ENCODE assay signal across 8 cellular contexts in genomic region chr14:22852940-22853767, GRCh38. TPM values are rescaled to one million over a fixed set of nuclear protein-coding genes. Genes with fewer than 3 reads are reported as not detected.
DNase-seq lines count a peak whose midpoint lies in the region; ATAC-seq and TF ChIP-seq lines count a peak whose summit lies in the region.

No MANE protein-coding gene starts in this region.

- H2BK120ac ChIP-seq in trophoblast cell (ENCODE audit: insufficient read depth, low read length, poor library complexity), result peak overlapping the region; percentile 84

- H3K79me2 ChIP-seq in GM23338 (replicated peaks; ENCODE audit: insufficient read depth) (no peaks in the 10 kb centered on the region), trophoblast cell (ENCODE audit: control insufficient read depth, insufficient read depth, low read length, poor library complexity) (peaks cover 2% of the 10 kb centered on the region)

- H2BK12ac ChIP-seq in trophoblast cell (ENCODE audit: low read length), result peak overlapping the region; percentile 87

- H3K4me1 ChIP-seq in GM23338 (ENCODE audit: insufficient read depth) (peaks cover 17% of the 10 kb centered on the region), cardiac muscle cell (ENCODE audit: low read depth) (no peaks in the 10 kb centered on the region), trophoblast cell (ENCODE audit: control insufficient read depth in 1 of 2, insufficient read depth in 2 of 2, low read length in 2 of 2) (peaks cover 16 to 26% of the 10 kb centered on the region in 2 experiments), thyroid gland (peaks cover 5 to 41% of the 10 kb centered on the region in 2 donors)

- no peaks in the 10 kb centered on the region for H4K20me1 ChIP-seq in GM23338 (replicated peaks; ENCODE audit: insufficient read depth)

- TF ChIP-seq CTCF in GM23338 (conservative IDR thresholded peaks at IDR 0.05; ENCODE audit: low read depth in 2 of 2) (peak; percentile 96 to 98), cardiac muscle cell (IDR thresholded peaks at IDR 0.05; ENCODE audit: low read depth, low read length) (peak; percentile 81), thyroid gland (IDR thresholded peaks at IDR 0.05) (peak; percentile 73 to 97 (median 90))

- H3K4ac ChIP-seq in trophoblast cell (ENCODE audit: low read depth, low read length), result peak overlapping the region; percentile 13

- H3K4me2 ChIP-seq in GM23338 (peak overlapping the region; percentile 84), trophoblast cell (ENCODE audit: low read length) (peak overlapping the region; percentile 83)

- no peaks in the 10 kb centered on the region for H3K9me2 ChIP-seq in GM23338 (ENCODE audit: insufficient read depth)

- H3K14ac ChIP-seq in trophoblast cell (ENCODE audit: low read length), result peak overlapping the region; percentile 82

- no peaks in the 10 kb centered on the region for H3K36me3 ChIP-seq in GM23338 (ENCODE audit: insufficient read depth)
- H3K36me3 ChIP-seq in cardiac muscle cell, result no peaks in the 10 kb centered on the region
- peaks cover 0 to 3% of the 10 kb centered on the region in 2 experiments for H3K36me3 ChIP-seq in trophoblast cell (ENCODE audit: control insufficient read depth in 1 of 2, insufficient read depth in 2 of 2, low read length in 2 of 2)
- no peaks in the 10 kb centered on the region for H3K36me3 ChIP-seq in thyroid gland

- peak overlapping the region; percentile 78 for H3K9ac ChIP-seq in trophoblast cell (ENCODE audit: low read length)

- H3K36me3 Mint-ChIP-seq in GM23338 (ENCODE audit: low read depth), result no peaks in the 10 kb centered on the region; the same call in 2 of the 3 replicates
- H3K36me3 Mint-ChIP-seq in activated naive CD8-positive, alpha-beta T cell treated with anti-CD3 and anti-CD28 coated beads, Interleukin-2, amount 10 ng/mL, durations not matched to agents 7 days and 5 days, result peaks cover 2% of the 10 kb centered on the region

- peak; percentile 57 for DNase-seq in DMS53 treated with DMSO at 0.1 percent for 48 hours (lab: John Stamatoyannopoulos, UW; ENCODE audit: unreplicated experiment)
- peak; percentile 93 for DNase-seq in GM23338 (ENCODE audit: low spot score)
- DNase-seq in NAMALWA (ENCODE audit: low spot score), result peak; percentile 90
- DNase-seq in SW 1271 (lab: John Stamatoyannopoulos, UW), result peak; percentile 58 to 68
- DNase-seq in activated naive CD8-positive, alpha-beta T cell treated with anti-CD3 and anti-CD28 coated beads, Interleukin-2, amount 10 ng/mL, durations not matched to agents 7 days and 5 days, result peak; percentile 95
- peak; percentile 84 to 92 for DNase-seq in cardiac muscle cell (ENCODE audit: low read depth in 1 of 2, low spot score in 1 of 2)
- DNase-seq in trophoblast cell, result peak; percentile 82 to 91
- DNase-seq in thyroid gland, result peak; percentile 89

- peak overlapping the region; percentile 63 for H3K18ac ChIP-seq in trophoblast cell (ENCODE audit: low read length)

- H2AFZ ChIP-seq in GM23338 (peak overlapping the region; percentile 89), trophoblast cell (ENCODE audit: insufficient read depth, low read length, poor library complexity) (peak overlapping the region; percentile 91)

- POLR2A ChIA-PET in activated naive CD8-positive, alpha-beta T cell treated with anti-CD3 and anti-CD28 coated beads, Interleukin-2, amount 10 ng/mL, durations not matched to agents 7 days and 5 days (lab: Charles Lee), result interaction anchor here (0.6 to 3.2 kb wide), 5 partner anchors 23 to 296 kb away, joined by 3 to 27 read pairs (median 4); partner anchors contain the start of gene DAD1

- TF ChIP-seq POLR2A in thyroid gland (IDR thresholded peaks at IDR 0.05), result peak in 1 of 2 donors; percentile 42

- peak overlapping the region; percentile 87 for H4K8ac ChIP-seq in trophoblast cell (ENCODE audit: low read depth, low read length)

- peak overlapping the region; percentile 84 for H3K27ac Mint-ChIP-seq in GM23338
- peak overlapping the region; percentile 80 for H3K27ac Mint-ChIP-seq in activated naive CD8-positive, alpha-beta T cell treated with anti-CD3 and anti-CD28 coated beads, Interleukin-2, amount 10 ng/mL, durations not matched to agents 7 days and 5 days

- H2AK5ac ChIP-seq in trophoblast cell (ENCODE audit: low read length), result peak overlapping the region; percentile 45

- H3K23ac ChIP-seq in trophoblast cell (ENCODE audit: low read length), result no peak overlapping the region

- H3K9me3 ChIP-seq in cardiac muscle cell (ENCODE audit: low read depth) (no peaks in the 10 kb centered on the region), trophoblast cell (ENCODE audit: insufficient read depth, low read depth, low read length) (no peaks in the 10 kb centered on the region), thyroid gland (no peaks in the 10 kb centered on the region)

- H3K4me3 ChIP-seq in GM23338, result peak overlapping the region; percentile 59
- peak overlapping the region; percentile 37 for H3K4me3 ChIP-seq in cardiac muscle cell
- H3K4me3 ChIP-seq in trophoblast cell (ENCODE audit: low read depth, low read length), result peak overlapping the region; percentile 33
- H3K4me3 ChIP-seq in thyroid gland (replicated peaks in 1 of 3), result peak overlapping the region in 1 of 3 donors; percentile 23

- ATAC-seq in GM23338, result peak; percentile 81
- ATAC-seq in activated naive CD8-positive, alpha-beta T cell treated with anti-CD3 and anti-CD28 coated beads, Interleukin-2, amount 10 ng/mL, durations not matched to agents 7 days and 5 days (ENCODE audit: low read depth), result peak; percentile 82

- peaks cover 4% of the 10 kb centered on the region for H3K27me3 Mint-ChIP-seq in GM23338 (ENCODE audit: insufficient read depth, low read depth, poor library complexity)
- H3K27me3 Mint-ChIP-seq in activated naive CD8-positive, alpha-beta T cell treated with anti-CD3 and anti-CD28 coated beads, Interleukin-2, amount 10 ng/mL, durations not matched to agents 7 days and 5 days, result peaks cover 35% of the 10 kb centered on the region

- H4K91ac ChIP-seq in trophoblast cell (ENCODE audit: low read depth, low read length), result peak overlapping the region; percentile 94

- no CpG with 5 or more reads among the region's 20 CpGs for WGBS in trophoblast cell (ENCODE audit: extremely low coverage, insufficient coverage, insufficient read length)
- 1 to 3% methylated on average over 12 to 19 of the region's 20 CpGs for WGBS in thyroid gland, 2 donors

- H3K9me3 Mint-ChIP-seq in GM23338, result no peaks in the 10 kb centered on the region; the same call in 2 of the 3 replicates
- no peaks in the 10 kb centered on the region for H3K9me3 Mint-ChIP-seq in activated naive CD8-positive, alpha-beta T cell treated with anti-CD3 and anti-CD28 coated beads, Interleukin-2, amount 10 ng/mL, durations not matched to agents 7 days and 5 days

- intact Hi-C loops in thyroid gland (cut with DNase I), result loop anchor here (2.0 to 5.0 kb wide), 2 partner anchors 30 to 296 kb away; no protein-coding TSS in a partner anchor

- H3K27ac ChIP-seq in GM23338 (ENCODE audit: low read depth), result no peak overlapping the region
- no peak overlapping the region for H3K27ac ChIP-seq in cardiac muscle cell
- H3K27ac ChIP-seq in trophoblast cell (ENCODE audit: low read depth, low read length), result no peak overlapping the region
- H3K27ac ChIP-seq in thyroid gland, result peak overlapping the region; percentile 52 to 83 (median 72)

- peaks cover 15% of the 10 kb centered on the region for H3F3A ChIP-seq in GM23338 (replicated peaks; ENCODE audit: low read depth)

- peak overlapping the region; percentile 79 for H4K12ac ChIP-seq in trophoblast cell (ENCODE audit: low read depth, low read length)

- peak overlapping the region; percentile 33 for H2BK5ac ChIP-seq in trophoblast cell (ENCODE audit: low read depth, low read length, poor library complexity)

- H3K79me1 ChIP-seq in trophoblast cell (ENCODE audit: low read length), result peaks cover 11% of the 10 kb centered on the region

- no peaks in the 10 kb centered on the region for H3K27me3 ChIP-seq in GM23338 (ENCODE audit: insufficient read depth)
- no peaks in the 10 kb centered on the region for H3K27me3 ChIP-seq in cardiac muscle cell
- H3K27me3 ChIP-seq in trophoblast cell (ENCODE audit: insufficient read depth, low read length), result no peaks in the 10 kb centered on the region
- H3K27me3 ChIP-seq in thyroid gland, result no peaks in the 10 kb centered on the region

- H3K4me3 Mint-ChIP-seq in GM23338, result peak overlapping the region; percentile 71
- peak overlapping the region; percentile 82 for H3K4me3 Mint-ChIP-seq in activated naive CD8-positive, alpha-beta T cell treated with anti-CD3 and anti-CD28 coated beads, Interleukin-2, amount 10 ng/mL, durations not matched to agents 7 days and 5 days

- peaks cover 19% of the 10 kb centered on the region for H3K4me1 Mint-ChIP-seq in GM23338
- peaks cover 30% of the 10 kb centered on the region for H3K4me1 Mint-ChIP-seq in activated naive CD8-positive, alpha-beta T cell treated with anti-CD3 and anti-CD28 coated beads, Interleukin-2, amount 10 ng/mL, durations not matched to agents 7 days and 5 days

RNA-seq across cellular contexts. Expression of gene MMP14, which starts 16.8 kb away (rescaled TPM):
- 48.9 and 56.4 TPM in 2 replicates for total RNA-seq in GM23338 (2014; rRNA removed; shearing (Covaris generic))
- polyA plus RNA-seq in GM23338 (2016; fragmentation: Nextera tagmentation; extraction: Ambion mirVana), result 6.5 and 7.0 TPM in 2 replicates
- 1 to 10 TPM; 3.1 to 4.9 TPM for total RNA-seq in activated naive CD8-positive, alpha-beta T cell treated with anti-CD3 and anti-CD28 coated beads, Interleukin-2, amount 10 ng/mL, durations not matched to agents 7 days and 5 days
- 24.6 and 48.1 TPM in 2 replicates for total RNA-seq in cardiac muscle cell
- 1.8 and 6.3 TPM in 2 replicates for polyA plus RNA-seq in cardiac muscle cell
- 1,258 and 1,302 TPM in 2 replicates for polyA plus RNA-seq in trophoblast cell (2013)
- total RNA-seq in thyroid gland, result 100 to 1,000 TPM in 1 of 4 donors, 10 to 100 TPM in 3; 59.7 to 119 (median 88.5) TPM

RNA-seq across cellular contexts. Expression of gene LRP10, which starts 18.4 kb away (rescaled TPM):
- total RNA-seq in GM23338 (2014; rRNA removed; shearing (Covaris generic)), result 16.5 and 18.1 TPM in 2 replicates
- polyA plus RNA-seq in GM23338 (2016; fragmentation: Nextera tagmentation; extraction: Ambion mirVana) (5.4 and 6.4 TPM in 2 replicates), cardiac muscle cell (58.6 and 62.7 TPM in 2 replicates)
- 10 to 100 TPM; 59.9 to 63.1 TPM for total RNA-seq in activated naive CD8-positive, alpha-beta T cell treated with anti-CD3 and anti-CD28 coated beads, Interleukin-2, amount 10 ng/mL, durations not matched to agents 7 days and 5 days
- total RNA-seq in cardiac muscle cell (40.8 and 47.1 TPM in 2 replicates), thyroid gland (100 to 1,000 TPM; 107 to 143 (median 121) TPM)
- 32.8 and 36.9 TPM in 2 replicates for polyA plus RNA-seq in trophoblast cell (2013)

RNA-seq across cellular contexts. Expression of gene MRPL52, which starts 23.5 kb away (rescaled TPM):
- 131 and 138 TPM in 2 replicates for total RNA-seq in GM23338 (2014; rRNA removed; shearing (Covaris generic))
- polyA plus RNA-seq in GM23338 (2016; fragmentation: Nextera tagmentation; extraction: Ambion mirVana) (617 and 691 TPM in 2 replicates), cardiac muscle cell (246 and 259 TPM in 2 replicates)
- total RNA-seq in activated naive CD8-positive, alpha-beta T cell treated with anti-CD3 and anti-CD28 coated beads, Interleukin-2, amount 10 ng/mL, durations not matched to agents 7 days and 5 days, result 10 to 100 TPM; 76.6 to 86.5 TPM
- total RNA-seq in cardiac muscle cell (58.0 and 97.9 TPM in 2 replicates), thyroid gland (100 to 1,000 TPM in 2 of 4 donors, 10 to 100 TPM in 2; 43.7 to 166 (median 76.3) TPM)
- 216 and 219 TPM in 2 replicates for polyA plus RNA-seq in trophoblast cell (2013)

RNA-seq across cellular contexts. Expression of gene REM2, which starts 29.9 kb away (rescaled TPM):
- total RNA-seq in GM23338 (2014; rRNA removed; shearing (Covaris generic)), result 0.31 and 1.2 TPM in 2 replicates
- 2.9 and 3.0 TPM in 2 replicates for polyA plus RNA-seq in GM23338 (2016; fragmentation: Nextera tagmentation; extraction: Ambion mirVana)
- 1 to 10 TPM; 1.2 TPM for total RNA-seq in activated naive CD8-positive, alpha-beta T cell treated with anti-CD3 and anti-CD28 coated beads, Interleukin-2, amount 10 ng/mL, durations not matched to agents 7 days and 5 days
- total RNA-seq in cardiac muscle cell, result 1.6 and 5.1 TPM in 2 replicates
- 2.7 and 7.1 TPM in 2 replicates for polyA plus RNA-seq in cardiac muscle cell
- polyA plus RNA-seq in trophoblast cell (2013), result 0.72 and 0.82 TPM in 2 replicates
- total RNA-seq in thyroid gland, result 1 to 10 TPM in 1 of 4 donors, under 1 TPM in 2, not detected in 1; 0.54 to 1.2 (median 0.89) TPM

RNA-seq across cellular contexts. Expression of gene SLC7A7, which starts 37.9 kb away (rescaled TPM):
- total RNA-seq in GM23338 (2014; rRNA removed; shearing (Covaris generic)), result 3.6 and 6.1 TPM in 2 replicates
- 2.7 and 4.1 TPM in 2 replicates for polyA plus RNA-seq in GM23338 (2016; fragmentation: Nextera tagmentation; extraction: Ambion mirVana)
- 1 to 10 TPM in 1 of 2 experiments, under 1 TPM in 1; 0.89 to 2.5 TPM for total RNA-seq in activated naive CD8-positive, alpha-beta T cell treated with anti-CD3 and anti-CD28 coated beads, Interleukin-2, amount 10 ng/mL, durations not matched to agents 7 days and 5 days
- total RNA-seq in cardiac muscle cell, result 1.3 and 2.3 TPM in 2 replicates
- 1.4 and 1.9 TPM in 2 replicates for polyA plus RNA-seq in cardiac muscle cell
- 44.4 and 49.4 TPM in 2 replicates for polyA plus RNA-seq in trophoblast cell (2013)
- total RNA-seq in thyroid gland, result 10 to 100 TPM in 3 of 4 donors, 1 to 10 TPM in 1; 8.4 to 15.1 (median 13.7) TPM

Comparison
In these comparisons a context has a peak if more than half of its experiments do, and no peak if none do; other contexts are left out.
1. H3K27ac ChIP-seq: peak in thyroid gland (3 of 3); none in GM23338 (single experiment), cardiac muscle cell (single experiment) and trophoblast cell (single experiment).
2. Peak in every context shown above with its lines, with median percentiles within 50 percentile points of each other: DNase-seq and CTCF ChIP-seq.